ENCODE assay signal across 8 cellular contexts in genomic region chr18:22932885-22933205, GRCh38. TPM values are rescaled to one million over a fixed set of nuclear protein-coding genes. Genes with fewer than 3 reads are reported as not detected.
A peak's percentile ranks its signal among the peaks of the same experiment; 100 is the strongest.
DNase-seq lines count a peak whose midpoint lies in the region; ATAC-seq and TF ChIP-seq lines count a peak whose summit lies in the region.

No MANE protein-coding gene starts in this region.

- H3K36me3 ChIP-seq in ascending aorta = no peaks in the 10 kb centered on the region
- peaks cover 0 to 11% of the 10 kb centered on the region in 2 donors for H3K36me3 ChIP-seq in left lung
- no peaks in the 10 kb centered on the region for H3K36me3 ChIP-seq in transverse colon

- peak; percentile 20 for DNase-seq in CD1c-positive myeloid dendritic cell (ENCODE audit: extremely low spot score)
- DNase-seq in ascending aorta (ENCODE audit: low spot score in 2 of 2) = no peak
- DNase-seq in left lung = no peak
- no peak for DNase-seq in transverse colon
- DNase-seq in LoVo (ENCODE audit: low spot score) = no peak
- no peak for DNase-seq in stimulated activated CD4-positive, alpha-beta T cell treated with anti-CD3 and anti-CD28 coated beads, Interleukin-2, amount 100 ng/mL, for 24 hours

- peak overlapping the region; percentile 94 to 97 for H3K27ac ChIP-seq in ascending aorta
- peak overlapping the region; percentile 96 for H3K27ac ChIP-seq in left lung
- H3K27ac ChIP-seq in transverse colon = peak overlapping the region; percentile 90 to 96 (median 94)

- intact Hi-C loops in ascending aorta (cut with DNase I) (loop anchor here (1.0 to 10.0 kb wide), 6 partner anchors 49 to 1102 kb away; partner anchors contain the start of genes GATA6 and RMC1), left lung (cut with DNase I) (no loop called here), transverse colon (cut with DNase I; ENCODE audit: low total_unique reads) (no loop called here)

- ATAC-seq in GM19463 (IDR thresholded peaks at IDR 0.05; ENCODE audit: unreplicated experiment) (peak; percentile 28), HG03521 (IDR thresholded peaks at IDR 0.05; ENCODE audit: unreplicated experiment) (peak; percentile 17), left lung (peak; percentile 44)

- TF ChIP-seq EP300 in transverse colon (IDR thresholded peaks at IDR 0.05; ENCODE audit: low read depth) = no peak

- TF ChIP-seq POLR2A in transverse colon (IDR thresholded peaks at IDR 0.05) = no peak

- in situ Hi-C loops in transverse colon (cut with MboI; ENCODE audit: low pct_ligation_motif_present in 1 of 4, low pct_unique_long_range_greater_than_20kb in 1 of 4, low sequenced_read_pairs in 3 of 4) = no loop called here

- no peak for TF ChIP-seq CTCF in ascending aorta (IDR thresholded peaks at IDR 0.05)
- TF ChIP-seq CTCF in left lung (IDR thresholded peaks at IDR 0.05) = no peak
- no peak for TF ChIP-seq CTCF in transverse colon (IDR thresholded peaks at IDR 0.05)

- 0 to 2% methylated on average over 8 to 15 of the region's 17 CpGs for WGBS in transverse colon (ENCODE audit: low coverage in 1 of 2), 2 donors

- H3K9me3 ChIP-seq in ascending aorta (no peaks in the 10 kb centered on the region), left lung (no peaks in the 10 kb centered on the region), transverse colon (no peaks in the 10 kb centered on the region)

- H3K4me3 ChIP-seq in ascending aorta (peak overlapping the region; percentile 80 to 86), left lung (peak overlapping the region; percentile 82 to 96), transverse colon (peak overlapping the region; percentile 62 to 80 (median 66))

- H3K27me3 ChIP-seq in ascending aorta (no peaks in the 10 kb centered on the region), left lung (no peaks in the 10 kb centered on the region), transverse colon (no peaks in the 10 kb centered on the region)

- H3K4me1 ChIP-seq in ascending aorta (peaks cover 0 to 4% of the 10 kb centered on the region in 2 donors), left lung (peaks cover 0 to 20% of the 10 kb centered on the region in 2 donors), transverse colon (peaks cover 0 to 12% (median 8%) of the 10 kb centered on the region in 4 donors)

RNA-seq across cellular contexts. Expression of gene RBBP8, which starts 0.3 kb away (rescaled TPM):
- total RNA-seq in ascending aorta (1.9 TPM), left lung (10 to 100 TPM; 47.6 to 47.7 TPM), transverse colon (10 to 100 TPM; 20.7 to 44.1 (median 38.6) TPM)
